In the genomic region with DNA sequence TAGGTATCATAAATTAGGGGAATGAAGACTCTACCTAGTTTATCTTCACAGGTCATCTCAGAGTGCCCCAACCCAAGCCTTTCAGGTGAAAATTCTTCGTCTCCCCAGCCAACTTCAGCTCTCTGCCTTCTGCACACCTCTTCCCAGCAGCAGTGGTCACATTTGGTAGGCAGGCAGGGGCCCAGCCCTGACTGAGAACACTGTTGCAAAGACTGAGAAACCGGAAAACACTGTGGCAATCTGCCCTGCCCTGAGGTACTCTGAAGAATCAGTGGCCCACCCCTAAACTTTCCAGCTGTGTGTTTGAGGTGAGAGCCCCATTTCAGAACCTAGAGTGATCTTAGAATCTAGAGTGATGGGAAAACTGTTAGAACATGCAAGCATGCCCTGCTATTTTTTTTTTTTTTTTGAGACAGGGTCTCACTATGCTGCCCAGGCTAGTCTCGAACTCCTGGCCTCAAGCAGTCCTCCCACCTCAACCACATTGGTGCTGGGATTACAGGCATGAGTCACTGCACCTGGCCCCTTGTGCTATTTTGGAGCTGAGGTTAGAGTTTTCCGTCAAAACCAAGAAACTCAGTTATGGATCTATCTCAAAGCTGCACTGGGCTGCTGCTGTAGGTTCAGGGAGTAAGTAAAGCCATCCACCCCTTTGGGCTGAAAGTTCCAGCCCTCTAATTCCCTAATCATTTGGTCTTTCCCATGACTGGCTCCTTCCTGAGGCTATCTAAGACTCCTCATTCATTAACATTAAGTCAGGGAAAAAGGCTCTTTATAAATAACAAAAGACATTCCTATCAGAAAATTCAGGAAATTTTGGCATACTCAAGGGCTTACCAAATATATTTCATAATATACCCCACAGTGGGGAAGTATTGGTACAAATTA, we compare ENCODE assay signal across 9 cellular contexts. TPM values are rescaled to one million over a fixed set of nuclear protein-coding genes. Genes with fewer than 3 reads are reported as not detected.
DNase-seq lines count a peak whose midpoint lies in the region; ATAC-seq and TF ChIP-seq lines count a peak whose summit lies in the region.
"Had no signal": no experiment of that assay in that cellular context is flagged by ENCODE, and none has a peak within 500 bp of the region (broad histone marks: within the 10 kb centered on the region; RNA-seq: fewer than 3 reads in every experiment).

No MANE protein-coding gene starts in this region.

- TF ChIP-seq CTCF in GM12865 (IDR thresholded peaks at IDR 0.05; ENCODE audit: insufficient read depth, low read depth, low read length, missing control alignments) (no peak), colonic mucosa (IDR thresholded peaks at IDR 0.05) (no peak), foreskin keratinocyte (conservative IDR thresholded peaks at IDR 0.05) (no peak)

- DNase-seq in GM12865 (ENCODE audit: low read depth) (peak; percentile 32), RPMI8226 (peak; percentile 38), glomerular visceral epithelial cell (ENCODE audit: extremely low spot score) (no peak), colonic mucosa (no peak), foreskin keratinocyte (no peak)
- DNase-seq in effector memory CD8-positive, alpha-beta T cell = no peak
- DNase-seq: EL had no signal

- peak overlapping the region; percentile 2 to 21 for H3K4me3 Mint-ChIP-seq in effector memory CD8-positive, alpha-beta T cell

- no peak for ATAC-seq in effector memory CD8-positive, alpha-beta T cell (replicated peaks)
- no peak for ATAC-seq in foreskin keratinocyte
- ATAC-seq: HCT116 had no signal

- H3K36me3 Mint-ChIP-seq in effector memory CD8-positive, alpha-beta T cell (ENCODE audit: insufficient read depth) = peaks cover 37% of the 10 kb centered on the region

- H3K9me3 Mint-ChIP-seq in effector memory CD8-positive, alpha-beta T cell = no peaks in the 10 kb centered on the region

- intact Hi-C loops in colonic mucosa (cut with DNase I) = no loop called here

- H3K27ac ChIP-seq in skin epidermis (peak overlapping the region in 14 of 21 experiments; percentile 22 to 100 (median 98)), colonic mucosa (no peak overlapping the region), foreskin keratinocyte (no peak overlapping the region)

- H3K4me1 Mint-ChIP-seq in effector memory CD8-positive, alpha-beta T cell (ENCODE audit: low read depth in 2 of 2) = peaks cover 22 to 24% of the 10 kb centered on the region in 2 donors

- peaks cover 5% of the 10 kb centered on the region for H3K36me3 ChIP-seq in colonic mucosa

- H3K4me1 ChIP-seq in colonic mucosa = peaks cover 3% of the 10 kb centered on the region
- no peaks in the 10 kb centered on the region for H3K4me1 ChIP-seq in foreskin keratinocyte

- H3K27ac Mint-ChIP-seq in effector memory CD8-positive, alpha-beta T cell = peak overlapping the region; percentile 22 to 99

- no peak overlapping the region for H3K9ac ChIP-seq in colonic mucosa (ENCODE audit: low read depth in 2 of 2, low read length in 2 of 2)

- H3K9me3 ChIP-seq in colonic mucosa = no peaks in the 10 kb centered on the region

- H3K27me3 ChIP-seq in colonic mucosa (no peaks in the 10 kb centered on the region), foreskin keratinocyte (no peaks in the 10 kb centered on the region)

- no peaks in the 10 kb centered on the region for H3K27me3 Mint-ChIP-seq in effector memory CD8-positive, alpha-beta T cell

- no peak overlapping the region for H3K4me3 ChIP-seq in GM12865 (ENCODE audit: low read depth, low read length)
- H3K4me3 ChIP-seq in skin epidermis = no peak overlapping the region
- no peak overlapping the region for H3K4me3 ChIP-seq in colonic mucosa

RNA-seq across cellular contexts. Expression of gene LDHA, which starts 1.7 kb away (rescaled TPM):
- 1,000 to 10,000 TPM in 1 of 2 donors, 100 to 1,000 TPM in 1; 555 to 1,280 TPM for total RNA-seq in colonic mucosa
- 682 and 762 TPM in 2 replicates for total RNA-seq in foreskin keratinocyte
- 706 and 907 TPM in 2 replicates for polyA plus RNA-seq in foreskin keratinocyte

RNA-seq across cellular contexts. Expression of gene LDHC, which starts 19.4 kb away (rescaled TPM):
- total RNA-seq in colonic mucosa (1 to 10 TPM; 1.9 to 2.0 TPM), foreskin keratinocyte (1.4 TPM in 1 of 2 replicates, not detected in the other)
- polyA plus RNA-seq in foreskin keratinocyte = 1.2 TPM in 1 of 2 replicates, not detected in the other

Comparison
In these comparisons a context has a peak if more than half of its experiments do, and no peak if none do; other contexts are left out.
1. DNase-seq: peak in GM12865 (single experiment) and RPMI8226 (single experiment); none in effector memory CD8-positive, alpha-beta T cell (0 of 3), glomerular visceral epithelial cell (single experiment), colonic mucosa (single experiment) and foreskin keratinocyte (0 of 2).
2. H3K27ac ChIP-seq: peak in skin epidermis (14 of 21); none in colonic mucosa (single experiment) and foreskin keratinocyte (single experiment).